Comparison of ENCODE assay signal across 25 cellular contexts in the genomic region with DNA sequence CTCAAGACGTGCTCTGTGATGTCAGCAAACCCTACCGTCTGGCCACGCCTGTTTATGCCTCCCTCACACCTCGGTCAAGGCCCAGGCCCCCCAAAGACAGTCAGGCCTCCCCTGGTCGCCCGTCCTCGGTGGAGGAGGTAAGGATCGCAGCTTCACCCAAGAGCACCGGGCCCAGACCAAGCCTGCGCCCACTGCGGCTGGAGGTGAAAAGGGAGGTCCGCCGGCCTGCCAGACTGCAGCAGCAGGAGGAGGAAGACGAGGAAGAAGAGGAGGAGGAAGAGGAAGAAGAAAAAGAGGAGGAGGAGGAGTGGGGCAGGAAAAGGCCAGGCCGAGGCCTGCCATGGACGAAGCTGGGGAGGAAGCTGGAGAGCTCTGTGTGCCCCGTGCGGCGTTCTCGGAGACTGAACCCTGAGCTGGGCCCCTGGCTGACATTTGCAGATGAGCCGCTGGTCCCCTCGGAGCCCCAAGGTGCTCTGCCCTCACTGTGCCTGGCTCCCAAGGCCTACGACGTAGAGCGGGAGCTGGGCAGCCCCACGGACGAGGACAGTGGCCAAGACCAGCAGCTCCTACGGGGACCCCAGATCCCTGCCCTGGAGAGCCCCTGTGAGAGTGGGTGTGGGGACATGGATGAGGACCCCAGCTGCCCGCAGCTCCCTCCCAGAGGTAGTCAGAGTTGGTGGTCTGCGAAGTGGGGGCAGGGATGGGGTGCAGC.
"Had no signal": no experiment of that assay in that cellular context is flagged by ENCODE, and none has a peak within 500 bp of the region (broad histone marks: within the 10 kb centered on the region; RNA-seq: fewer than 3 reads in every experiment).

No MANE protein-coding gene starts in this region.

- H3K27ac ChIP-seq: heart right ventricle, hepatocyte, neutrophil, parathyroid adenoma, right atrium auricular region, right lobe of liver, suprapubic skin, thoracic aorta, tibial artery, upper lobe of right lung had no signal

- H3K27ac Mint-ChIP-seq: mesothelial cell of epicardium; naive B cell; natural killer cell; progenitor cell of endocrine pancreas; stimulated activated naive CD8-positive, alpha-beta T cell treated with anti-CD3 and anti-CD28 coated beads, Interleukin-15, Interleukin-2, amounts not matched to agents 100 ng/mL and 50 ng/mL, for 24 hours had no signal

- H3K36me3 ChIP-seq: neutrophil, thoracic aorta had no signal

- H3K9me3 ChIP-seq: heart right ventricle, left ventricle myocardium inferior, neutrophil, right atrium auricular region, right lobe of liver, suprapubic skin, thoracic aorta, tibial artery, upper lobe of right lung had no signal

- H3K36me3 Mint-ChIP-seq: mesothelial cell of epicardium, naive B cell, natural killer cell had no signal

- H3K4me3 ChIP-seq: heart right ventricle, hepatocyte, left ventricle myocardium inferior, lung, right atrium auricular region, right lobe of liver, smooth muscle cell, suprapubic skin, thoracic aorta, tibial artery, upper lobe of right lung had no signal

- H3K27me3 ChIP-seq: heart right ventricle, hepatocyte, neutrophil, right atrium auricular region, right lobe of liver, suprapubic skin, tibial artery, upper lobe of right lung had no signal

- H3K4me3 Mint-ChIP-seq: mesothelial cell of epicardium; natural killer cell; stimulated activated naive CD8-positive, alpha-beta T cell treated with anti-CD3 and anti-CD28 coated beads, Interleukin-15, Interleukin-2, amounts not matched to agents 100 ng/mL and 50 ng/mL, for 24 hours had no signal

- H3K9me3 Mint-ChIP-seq: mesothelial cell of epicardium; naive B cell; natural killer cell; stimulated activated naive CD8-positive, alpha-beta T cell treated with anti-CD3 and anti-CD28 coated beads, Interleukin-15, Interleukin-2, amounts not matched to agents 100 ng/mL and 50 ng/mL, for 24 hours had no signal

- H3K4me1 Mint-ChIP-seq: mesothelial cell of epicardium had no signal

- H3K27me3 Mint-ChIP-seq: naive B cell; stimulated activated naive CD8-positive, alpha-beta T cell treated with anti-CD3 and anti-CD28 coated beads, Interleukin-15, Interleukin-2, amounts not matched to agents 100 ng/mL and 50 ng/mL, for 24 hours had no signal

- DNase-seq: heart right ventricle; left ventricle myocardium inferior; mesendoderm; naive B cell; natural killer cell; occipital lobe; right lobe of liver; stimulated activated CD4-positive, alpha-beta T cell treated with anti-CD3 and anti-CD28 coated beads, Interleukin-12 subunit alpha, Interleukin-12 subunit beta, amount 100 ng/mL, for 4 hours; stimulated activated CD4-positive, alpha-beta T cell treated with anti-CD3 and anti-CD28 coated beads, Interleukin-15, amount 100 ng/mL, for 24 hours; stimulated activated CD4-positive, alpha-beta T cell treated with anti-CD3 and anti-CD28 coated beads, Interleukin-2, amount 100 ng/mL, for 24 hours; stimulated activated CD4-positive, alpha-beta T cell treated with anti-CD3 and anti-CD28 coated beads, Interleukin-4, amount 100 ng/mL, for 1 hour; tibial artery; trophoblast cell; upper lobe of right lung had no signal

- H3K4me1 ChIP-seq: right lobe of liver, tibial artery had no signal
